In genomic region chr7:136228185-136228584, GRCh38 we compare ENCODE assay signal across 21 cellular contexts.
"Had no signal": no experiment of that assay in that cellular context is flagged by ENCODE, and none has a peak within 500 bp of the region (broad histone marks: within the 10 kb centered on the region; RNA-seq: fewer than 3 reads in every experiment).

No MANE protein-coding gene starts in this region.

- H3K4me2 ChIP-seq: smooth muscle cell had no signal

- ATAC-seq: activated CD4-positive, alpha-beta T cell treated with anti-CD3 and anti-CD28 coated beads for 36 hours; activated T-helper 17 cell treated with anti-CD3 and anti-CD28 coated beads, Interleukin-2, amount 50 U/mL, for 72 hours; esophagus mucosa; heart left ventricle; naive thymus-derived CD4-positive, alpha-beta T cell; stimulated activated naive B cell treated with anti-CD40 and anti-IgM and Interleukin-4, amounts not matched to agents 10 μg/mL and 1 μg/mL and 100 μg/mL, for 72 hours had no signal

- H3K27ac ChIP-seq: adrenal gland, heart left ventricle, right lobe of liver, vagina had no signal

- H3K9me3 ChIP-seq: adrenal gland, right lobe of liver, vagina had no signal

- DNase-seq: activated B cell treated with CpG ODN at 0.5 μM for 24 hours; activated CD4-positive, alpha-beta T cell treated with anti-CD3 and anti-CD28 coated beads for 36 hours; activated CD4-positive, alpha-beta T cell treated with anti-CD3 and anti-CD28 coated beads, Interleukin-2, amount 50 U/mL, for 4 hours; activated CD8-positive, alpha-beta memory T cell treated with anti-CD3 and anti-CD28 coated beads for 24 hours; activated CD8-positive, alpha-beta memory T cell treated with anti-CD3 and anti-CD28 coated beads, Interleukin-2, amount 50 U/mL, for 4 hours; activated naive CD4-positive, alpha-beta T cell; activated T-cell treated with anti-CD3 and anti-CD28 coated beads, Interleukin-2, amount 50 U/mL, for 24 hours; adrenal gland; central memory CD4-positive, alpha-beta T cell; effector memory CD4-positive, alpha-beta T cell; heart left ventricle; naive thymus-derived CD4-positive, alpha-beta T cell; posterior cingulate gyrus; right lobe of liver; stimulated activated CD4-positive, alpha-beta T cell treated with anti-CD3 and anti-CD28 coated beads, Interleukin-15, amount 100 ng/mL, for 24 hours; stimulated activated naive B cell treated with anti-CD40 and anti-IgM and Interleukin-4, amounts not matched to agents 10 μg/mL and 1 μg/mL and 100 μg/mL, for 72 hours; trophoblast cell had no signal

- H3K27me3 ChIP-seq: adrenal gland, heart left ventricle, right lobe of liver, vagina had no signal

- H3K4me3 ChIP-seq: adrenal gland, heart left ventricle, right lobe of liver, smooth muscle cell, vagina had no signal

- H3K4me1 ChIP-seq: adrenal gland, heart left ventricle, right lobe of liver, vagina had no signal

- H3K36me3 ChIP-seq: adrenal gland, heart left ventricle, right lobe of liver, vagina had no signal
